Comparison of ENCODE assay signal across 1 cellular context in the genomic region with DNA sequence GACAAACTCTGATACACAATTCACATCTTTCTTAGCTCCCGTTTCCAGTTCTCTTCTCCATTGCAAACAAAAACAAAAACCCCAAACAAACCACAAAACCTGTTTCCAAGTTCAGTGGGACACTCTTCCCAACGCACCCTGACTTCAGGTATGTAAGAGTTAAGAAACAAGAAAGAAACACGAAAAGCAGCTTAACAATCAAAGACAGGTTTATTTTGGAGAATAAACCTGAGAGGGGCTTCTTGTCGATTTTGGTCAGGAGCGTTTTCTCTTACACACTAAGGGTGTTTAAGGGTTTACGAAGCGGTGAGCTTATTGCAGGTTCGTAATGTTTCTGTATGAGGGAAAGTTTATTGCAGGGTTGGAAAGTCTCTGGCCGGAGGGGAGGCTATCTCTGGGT.
TF ChIP-seq lines count a peak whose summit lies in the region.

No MANE protein-coding gene starts in this region.

TF ChIP-seq in GM23338, 12 proteins besides CTCF, POLR2A, EP300 and RAD21 (continued from another document):
- TF ChIP-seq, protein P1, sequence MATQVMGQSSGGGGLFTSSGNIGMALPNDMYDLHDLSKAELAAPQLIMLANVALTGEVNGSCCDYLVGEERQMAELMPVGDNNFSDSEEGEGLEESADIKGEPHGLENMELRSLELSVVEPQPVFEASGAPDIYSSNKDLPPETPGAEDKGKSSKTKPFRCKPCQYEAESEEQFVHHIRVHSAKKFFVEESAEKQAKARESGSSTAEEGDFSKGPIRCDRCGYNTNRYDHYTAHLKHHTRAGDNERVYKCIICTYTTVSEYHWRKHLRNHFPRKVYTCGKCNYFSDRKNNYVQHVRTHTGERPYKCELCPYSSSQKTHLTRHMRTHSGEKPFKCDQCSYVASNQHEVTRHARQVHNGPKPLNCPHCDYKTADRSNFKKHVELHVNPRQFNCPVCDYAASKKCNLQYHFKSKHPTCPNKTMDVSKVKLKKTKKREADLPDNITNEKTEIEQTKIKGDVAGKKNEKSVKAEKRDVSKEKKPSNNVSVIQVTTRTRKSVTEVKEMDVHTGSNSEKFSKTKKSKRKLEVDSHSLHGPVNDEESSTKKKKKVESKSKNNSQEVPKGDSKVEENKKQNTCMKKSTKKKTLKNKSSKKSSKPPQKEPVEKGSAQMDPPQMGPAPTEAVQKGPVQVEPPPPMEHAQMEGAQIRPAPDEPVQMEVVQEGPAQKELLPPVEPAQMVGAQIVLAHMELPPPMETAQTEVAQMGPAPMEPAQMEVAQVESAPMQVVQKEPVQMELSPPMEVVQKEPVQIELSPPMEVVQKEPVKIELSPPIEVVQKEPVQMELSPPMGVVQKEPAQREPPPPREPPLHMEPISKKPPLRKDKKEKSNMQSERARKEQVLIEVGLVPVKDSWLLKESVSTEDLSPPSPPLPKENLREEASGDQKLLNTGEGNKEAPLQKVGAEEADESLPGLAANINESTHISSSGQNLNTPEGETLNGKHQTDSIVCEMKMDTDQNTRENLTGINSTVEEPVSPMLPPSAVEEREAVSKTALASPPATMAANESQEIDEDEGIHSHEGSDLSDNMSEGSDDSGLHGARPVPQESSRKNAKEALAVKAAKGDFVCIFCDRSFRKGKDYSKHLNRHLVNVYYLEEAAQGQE (IDR thresholded peaks at IDR 0.05; ENCODE audit: unreplicated experiment) = no peak
- no peak for TF ChIP-seq POLR2AphosphoS5 (IDR thresholded peaks at IDR 0.05; ENCODE audit: low read depth)
- TF ChIP-seq ZNF114 (CRISPR knock-in tag; IDR thresholded peaks at IDR 0.05) = no peak
- no peak for TF ChIP-seq ZNF331 (CRISPR knock-in tag; IDR thresholded peaks at IDR 0.05; ENCODE audit: low read depth)
- TF ChIP-seq STAT1 (IDR thresholded peaks at IDR 0.05; ENCODE audit: unreplicated experiment) = no peak
- no peak for TF ChIP-seq JUNB (IDR thresholded peaks at IDR 0.05; ENCODE audit: unreplicated experiment)
- no peak for TF ChIP-seq EZH2phosphoT487 (IDR thresholded peaks at IDR 0.05; ENCODE audit: unreplicated experiment)
- TF ChIP-seq, protein P2, sequence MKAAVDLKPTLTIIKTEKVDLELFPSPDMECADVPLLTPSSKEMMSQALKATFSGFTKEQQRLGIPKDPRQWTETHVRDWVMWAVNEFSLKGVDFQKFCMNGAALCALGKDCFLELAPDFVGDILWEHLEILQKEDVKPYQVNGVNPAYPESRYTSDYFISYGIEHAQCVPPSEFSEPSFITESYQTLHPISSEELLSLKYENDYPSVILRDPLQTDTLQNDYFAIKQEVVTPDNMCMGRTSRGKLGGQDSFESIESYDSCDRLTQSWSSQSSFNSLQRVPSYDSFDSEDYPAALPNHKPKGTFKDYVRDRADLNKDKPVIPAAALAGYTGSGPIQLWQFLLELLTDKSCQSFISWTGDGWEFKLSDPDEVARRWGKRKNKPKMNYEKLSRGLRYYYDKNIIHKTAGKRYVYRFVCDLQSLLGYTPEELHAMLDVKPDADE (IDR thresholded peaks at IDR 0.05) = no peak
- TF ChIP-seq, protein P3, sequence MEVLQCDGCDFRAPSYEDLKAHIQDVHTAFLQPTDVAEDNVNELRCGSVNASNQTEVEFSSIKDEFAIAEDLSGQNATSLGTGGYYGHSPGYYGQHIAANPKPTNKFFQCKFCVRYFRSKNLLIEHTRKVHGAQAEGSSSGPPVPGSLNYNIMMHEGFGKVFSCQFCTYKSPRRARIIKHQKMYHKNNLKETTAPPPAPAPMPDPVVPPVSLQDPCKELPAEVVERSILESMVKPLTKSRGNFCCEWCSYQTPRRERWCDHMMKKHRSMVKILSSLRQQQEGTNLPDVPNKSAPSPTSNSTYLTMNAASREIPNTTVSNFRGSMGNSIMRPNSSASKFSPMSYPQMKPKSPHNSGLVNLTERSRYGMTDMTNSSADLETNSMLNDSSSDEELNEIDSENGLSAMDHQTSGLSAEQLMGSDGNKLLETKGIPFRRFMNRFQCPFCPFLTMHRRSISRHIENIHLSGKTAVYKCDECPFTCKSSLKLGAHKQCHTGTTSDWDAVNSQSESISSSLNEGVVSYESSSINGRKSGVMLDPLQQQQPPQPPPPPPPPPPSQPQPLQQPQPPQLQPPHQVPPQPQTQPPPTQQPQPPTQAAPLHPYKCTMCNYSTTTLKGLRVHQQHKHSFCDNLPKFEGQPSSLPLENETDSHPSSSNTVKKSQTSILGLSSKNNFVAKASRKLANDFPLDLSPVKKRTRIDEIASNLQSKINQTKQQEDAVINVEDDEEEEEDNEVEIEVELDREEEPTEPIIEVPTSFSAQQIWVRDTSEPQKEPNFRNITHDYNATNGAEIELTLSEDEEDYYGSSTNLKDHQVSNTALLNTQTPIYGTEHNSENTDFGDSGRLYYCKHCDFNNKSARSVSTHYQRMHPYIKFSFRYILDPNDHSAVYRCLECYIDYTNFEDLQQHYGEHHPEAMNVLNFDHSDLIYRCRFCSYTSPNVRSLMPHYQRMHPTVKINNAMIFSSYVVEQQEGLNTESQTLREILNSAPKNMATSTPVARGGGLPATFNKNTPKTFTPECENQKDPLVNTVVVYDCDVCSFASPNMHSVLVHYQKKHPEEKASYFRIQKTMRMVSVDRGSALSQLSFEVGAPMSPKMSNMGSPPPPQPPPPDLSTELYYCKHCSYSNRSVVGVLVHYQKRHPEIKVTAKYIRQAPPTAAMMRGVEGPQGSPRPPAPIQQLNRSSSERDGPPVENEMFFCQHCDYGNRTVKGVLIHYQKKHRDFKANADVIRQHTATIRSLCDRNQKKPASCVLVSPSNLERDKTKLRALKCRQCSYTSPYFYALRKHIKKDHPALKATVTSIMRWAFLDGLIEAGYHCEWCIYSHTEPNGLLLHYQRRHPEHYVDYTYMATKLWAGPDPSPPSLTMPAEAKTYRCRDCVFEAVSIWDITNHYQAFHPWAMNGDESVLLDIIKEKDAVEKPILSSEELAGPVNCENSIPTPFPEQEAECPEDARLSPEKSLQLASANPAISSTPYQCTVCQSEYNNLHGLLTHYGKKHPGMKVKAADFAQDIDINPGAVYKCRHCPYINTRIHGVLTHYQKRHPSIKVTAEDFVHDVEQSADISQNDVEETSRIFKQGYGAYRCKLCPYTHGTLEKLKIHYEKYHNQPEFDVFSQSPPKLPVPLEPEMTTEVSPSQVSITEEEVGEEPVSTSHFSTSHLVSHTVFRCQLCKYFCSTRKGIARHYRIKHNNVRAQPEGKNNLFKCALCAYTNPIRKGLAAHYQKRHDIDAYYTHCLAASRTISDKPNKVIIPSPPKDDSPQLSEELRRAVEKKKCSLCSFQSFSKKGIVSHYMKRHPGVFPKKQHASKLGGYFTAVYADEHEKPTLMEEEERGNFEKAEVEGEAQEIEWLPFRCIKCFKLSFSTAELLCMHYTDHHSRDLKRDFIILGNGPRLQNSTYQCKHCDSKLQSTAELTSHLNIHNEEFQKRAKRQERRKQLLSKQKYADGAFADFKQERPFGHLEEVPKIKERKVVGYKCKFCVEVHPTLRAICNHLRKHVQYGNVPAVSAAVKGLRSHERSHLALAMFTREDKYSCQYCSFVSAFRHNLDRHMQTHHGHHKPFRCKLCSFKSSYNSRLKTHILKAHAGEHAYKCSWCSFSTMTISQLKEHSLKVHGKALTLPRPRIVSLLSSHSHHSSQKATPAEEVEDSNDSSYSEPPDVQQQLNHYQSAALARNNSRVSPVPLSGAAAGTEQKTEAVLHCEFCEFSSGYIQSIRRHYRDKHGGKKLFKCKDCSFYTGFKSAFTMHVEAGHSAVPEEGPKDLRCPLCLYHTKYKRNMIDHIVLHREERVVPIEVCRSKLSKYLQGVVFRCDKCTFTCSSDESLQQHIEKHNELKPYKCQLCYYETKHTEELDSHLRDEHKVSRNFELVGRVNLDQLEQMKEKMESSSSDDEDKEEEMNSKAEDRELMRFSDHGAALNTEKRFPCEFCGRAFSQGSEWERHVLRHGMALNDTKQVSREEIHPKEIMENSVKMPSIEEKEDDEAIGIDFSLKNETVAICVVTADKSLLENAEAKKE (CRISPR knock-in tag; IDR thresholded peaks at IDR 0.05) = no peak
